ENCODE assay signal across 21 cellular contexts in genomic region chr13:67752741-67753140, GRCh38.
"Had no signal": no experiment of that assay in that cellular context is flagged by ENCODE, and none has a peak within 500 bp of the region (broad histone marks: within the 10 kb centered on the region; RNA-seq: fewer than 3 reads in every experiment).

No MANE protein-coding gene starts in this region.

- H3K4me3 ChIP-seq: colonic mucosa, esophagus muscularis mucosa, gastroesophageal sphincter, heart left ventricle, hepatocyte, left lung, lower lobe of right lung had no signal

- H3K9me3 ChIP-seq: colonic mucosa, esophagus muscularis mucosa, gastroesophageal sphincter, heart left ventricle, lower lobe of right lung had no signal

- ATAC-seq: effector memory CD8-positive, alpha-beta T cell; foreskin keratinocyte; gastroesophageal sphincter; heart left ventricle; left lung; left ventricle myocardium superior; lower lobe of right lung had no signal

- H3K27me3 ChIP-seq: colonic mucosa, esophagus muscularis mucosa, foreskin keratinocyte, gastroesophageal sphincter, heart left ventricle, hepatocyte, left lung had no signal

- FAIRE-seq: endometrium, frontal cortex, kidney had no signal

- DNase-seq: colonic mucosa; cortex of kidney; effector CD8-positive, alpha-beta T cell; effector memory CD8-positive, alpha-beta T cell; endodermal cell; foreskin keratinocyte; heart left ventricle; hypothalamus; immature natural killer cell; islet precursor cell; kidney; kidney glomerular epithelial cell; left lung; left ventricle myocardium superior; lower lobe of right lung; mesenchymal stem cell had no signal

- H3K27ac ChIP-seq: colonic mucosa, esophagus muscularis mucosa, foreskin keratinocyte, gastroesophageal sphincter, heart left ventricle, hepatocyte, left lung, lower lobe of right lung had no signal

- H3K36me3 ChIP-seq: colonic mucosa, esophagus muscularis mucosa, gastroesophageal sphincter, heart left ventricle, left lung, lower lobe of right lung had no signal

- H3K4me1 ChIP-seq: colonic mucosa, esophagus muscularis mucosa, foreskin keratinocyte, gastroesophageal sphincter, heart left ventricle, left lung, lower lobe of right lung had no signal
